33 cellular contexts compared by ENCODE assay signal in the genomic region with DNA sequence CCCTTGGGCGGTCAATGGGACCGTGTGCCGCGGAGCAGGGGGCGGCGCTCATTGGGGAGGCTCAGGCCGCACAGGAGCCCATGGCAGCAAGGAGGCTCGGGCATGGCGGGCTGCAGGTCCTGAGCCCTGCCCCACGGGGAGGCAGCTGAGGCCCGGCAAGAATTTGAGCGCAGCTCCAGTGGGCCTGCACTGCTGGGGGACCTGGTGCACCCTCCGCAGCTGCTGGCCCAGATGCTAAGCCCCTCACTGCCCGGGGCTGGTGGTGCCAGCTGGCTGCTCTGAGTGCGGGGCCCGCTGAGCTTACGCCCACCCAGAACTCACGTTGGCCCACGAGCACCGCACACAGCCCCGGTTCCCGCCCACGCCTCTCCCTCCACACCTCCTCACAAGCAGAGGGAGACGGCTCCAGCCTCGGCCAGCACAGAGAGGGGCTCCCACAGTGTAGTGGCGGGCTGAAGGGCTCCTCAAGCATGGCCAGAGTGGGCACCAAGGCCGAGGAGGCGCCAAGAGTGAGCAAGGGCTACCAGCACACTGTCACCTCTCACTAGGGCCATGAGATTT.
"Had no signal": no experiment of that assay in that cellular context is flagged by ENCODE, and none has a peak within 500 bp of the region (broad histone marks: within the 10 kb centered on the region; RNA-seq: fewer than 3 reads in every experiment).

No MANE protein-coding gene starts in this region.

- H3K27me3 Mint-ChIP-seq: activated B cell treated with CpG ODN at 0.5 μM for 24 hours; activated CD4-positive, alpha-beta memory T cell treated with anti-CD3 and anti-CD28 coated beads for 36 hours; activated CD4-positive, alpha-beta T cell treated with anti-CD3 and anti-CD28 coated beads, Interleukin-2, amount 10 ng/mL, durations not matched to agents 24 days and 14 days; activated CD8-positive, alpha-beta T cell treated with anti-CD3 and anti-CD28 coated beads for 36 hours; activated naive CD8-positive, alpha-beta T cell treated with anti-CD3 and anti-CD28 coated beads for 36 hours; activated T-helper 17 cell treated with anti-CD3 and anti-CD28 coated beads, Interleukin-2, amount 50 U/mL, for 72 hours had no signal

- H3K27ac Mint-ChIP-seq: activated B cell treated with CpG ODN at 0.5 μM for 24 hours; activated CD4-positive, alpha-beta memory T cell treated with anti-CD3 and anti-CD28 coated beads for 36 hours; activated CD4-positive, alpha-beta T cell treated with anti-CD3 and anti-CD28 coated beads, Interleukin-2, amount 10 ng/mL, durations not matched to agents 24 days and 14 days; activated CD8-positive, alpha-beta T cell treated with anti-CD3 and anti-CD28 coated beads for 36 hours; activated naive CD4-positive, alpha-beta T cell treated with anti-CD3 and anti-CD28 coated beads for 36 hours; activated naive CD4-positive, alpha-beta T cell treated with anti-CD3 and anti-CD28 coated beads, Interleukin-2, amount 50 U/mL, for 72 hours; activated naive CD8-positive, alpha-beta T cell treated with anti-CD3 and anti-CD28 coated beads for 36 hours; activated T-cell treated with anti-CD3 and anti-CD28 coated beads, Interleukin-2, amount 50 U/mL, for 72 hours; activated T-helper 1 cell treated with anti-CD3 and anti-CD28 coated beads, Interleukin-12 subunit alpha, Interleukin-12 subunit beta, Interleukin-2, Interleukin-4 antibody, amounts not matched to agents 30 ng/mL and 10 ng/mL and 1 ng/mL, durations not matched to agents 14 hours and 24 hours and 36 hours; activated T-helper 17 cell treated with anti-CD3 and anti-CD28 coated beads, Interleukin-2, amount 50 U/mL, for 72 hours; T-helper 1 cell treated with Interleukin-12 subunit alpha and Interleukin-12 subunit beta and Interleukin-4 antibody, amounts not matched to agents 30 μg/mL and 1 μg/mL, for 36 hours; T-helper 2 cell treated with Interferon-gamma antibody and Interleukin-4, amounts not matched to agents 5 μg/mL and 100 μg/mL, for 36 hours had no signal

- H3K36me3 Mint-ChIP-seq: activated CD4-positive, alpha-beta memory T cell treated with anti-CD3 and anti-CD28 coated beads for 36 hours; activated naive CD4-positive, alpha-beta T cell treated with anti-CD3 and anti-CD28 coated beads, Interleukin-2, amount 50 U/mL, for 72 hours; activated naive CD8-positive, alpha-beta T cell treated with anti-CD3 and anti-CD28 coated beads for 36 hours had no signal

- DNase-seq: activated B cell treated with CpG ODN at 0.5 μM for 24 hours; activated CD4-positive, alpha-beta memory T cell treated with anti-CD3 and anti-CD28 coated beads for 36 hours; activated CD4-positive, alpha-beta T cell treated with anti-CD3 and anti-CD28 coated beads for 4 hours; activated CD4-positive, alpha-beta T cell treated with anti-CD3 and anti-CD28 coated beads, Interleukin-2, amount 10 ng/mL, durations not matched to agents 24 days and 14 days; activated CD4-positive, alpha-beta T cell treated with anti-CD3 and anti-CD28 coated beads, Interleukin-2, amount 50 U/mL, for 1 hour; activated CD4-positive, alpha-beta T cell treated with anti-CD3 and anti-CD28 coated beads, Interleukin-2, amount 50 U/mL, for 4 hours; activated CD4-positive, CD25-positive, alpha-beta regulatory T cell treated with anti-CD3 and anti-CD28 coated beads, Interleukin-2, amount 50 U/mL, for 72 hours; activated CD8-positive, alpha-beta memory T cell treated with anti-CD3 and anti-CD28 coated beads, Interleukin-2, amount 50 U/mL, for 4 hours; activated CD8-positive, alpha-beta T cell treated with anti-CD3 and anti-CD28 coated beads for 36 hours; activated effector memory CD4-positive, alpha-beta T cell treated with anti-CD3 and anti-CD28 coated beads, Interleukin-2, amount 50 U/mL, for 16 hours; activated gamma-delta T cell treated with Interleukin-2 at 50 U/mL for 16 hours; activated naive CD4-positive, alpha-beta T cell; activated naive CD4-positive, alpha-beta T cell treated with anti-CD3 and anti-CD28 coated beads for 36 hours; activated naive CD4-positive, alpha-beta T cell treated with anti-CD3 and anti-CD28 coated beads, Interleukin-2, amount 50 U/mL, for 16 hours; activated naive CD8-positive, alpha-beta T cell treated with anti-CD3 and anti-CD28 coated beads for 36 hours; activated T-cell treated with anti-CD3 and anti-CD28 coated beads for 4 hours; activated T-cell treated with anti-CD3 and anti-CD28 coated beads, Interleukin-2, amount 50 U/mL, for 1 hour; activated T-cell treated with anti-CD3 and anti-CD28 coated beads, Interleukin-2, amount 50 U/mL, for 4 hours; activated T-cell treated with anti-CD3 and anti-CD28 coated beads, Interleukin-2, amount 50 U/mL, for 72 hours; adrenal gland; amniotic stem cell; aorta; body of pancreas; brain microvascular endothelial cell; central memory CD4-positive, alpha-beta T cell; T-helper 1 cell; T-helper 2 cell; T-helper 9 cell had no signal

- ATAC-seq: activated CD8-positive, alpha-beta T cell treated with anti-CD3 and anti-CD28 coated beads for 36 hours; activated naive CD4-positive, alpha-beta T cell treated with anti-CD3 and anti-CD28 coated beads, Interleukin-2, amount 50 U/mL, for 72 hours; activated T-cell treated with anti-CD3 and anti-CD28 coated beads, Interleukin-2, amount 50 U/mL, for 72 hours; activated T-helper 17 cell treated with anti-CD3 and anti-CD28 coated beads, Interleukin-2, amount 50 U/mL, for 72 hours; body of pancreas had no signal

- H3K4me3 Mint-ChIP-seq: activated B cell treated with CpG ODN at 0.5 μM for 24 hours; activated CD4-positive, alpha-beta memory T cell treated with anti-CD3 and anti-CD28 coated beads for 36 hours; activated CD4-positive, alpha-beta T cell treated with anti-CD3 and anti-CD28 coated beads, Interleukin-2, amount 10 ng/mL, durations not matched to agents 24 days and 14 days; activated CD8-positive, alpha-beta T cell treated with anti-CD3 and anti-CD28 coated beads for 36 hours; activated naive CD4-positive, alpha-beta T cell treated with anti-CD3 and anti-CD28 coated beads for 36 hours; activated naive CD8-positive, alpha-beta T cell treated with anti-CD3 and anti-CD28 coated beads for 36 hours; activated T-cell treated with anti-CD3 and anti-CD28 coated beads, Interleukin-2, amount 50 U/mL, for 4 hours; activated T-cell treated with anti-CD3 and anti-CD28 coated beads, Interleukin-2, amount 50 U/mL, for 72 hours; activated T-helper 1 cell treated with anti-CD3 and anti-CD28 coated beads, Interleukin-12 subunit alpha, Interleukin-12 subunit beta, Interleukin-2, Interleukin-4 antibody, amounts not matched to agents 30 ng/mL and 10 ng/mL and 1 ng/mL, durations not matched to agents 14 hours and 24 hours and 36 hours; activated T-helper 17 cell treated with anti-CD3 and anti-CD28 coated beads, Interleukin-2, amount 50 U/mL, for 72 hours; T-helper 1 cell treated with Interleukin-12 subunit alpha and Interleukin-12 subunit beta and Interleukin-4 antibody, amounts not matched to agents 30 μg/mL and 1 μg/mL, for 36 hours; T-helper 2 cell treated with Interferon-gamma antibody and Interleukin-4, amounts not matched to agents 5 μg/mL and 100 μg/mL, for 36 hours had no signal

- H3K4me1 Mint-ChIP-seq: activated B cell treated with CpG ODN at 0.5 μM for 24 hours; activated CD4-positive, alpha-beta T cell treated with anti-CD3 and anti-CD28 coated beads, Interleukin-2, amount 10 ng/mL, durations not matched to agents 24 days and 14 days; activated naive CD8-positive, alpha-beta T cell treated with anti-CD3 and anti-CD28 coated beads for 36 hours; activated T-helper 17 cell treated with anti-CD3 and anti-CD28 coated beads, Interleukin-2, amount 50 U/mL, for 72 hours had no signal

- H3K9me3 Mint-ChIP-seq: activated CD4-positive, alpha-beta T cell treated with anti-CD3 and anti-CD28 coated beads, Interleukin-2, amount 10 ng/mL, durations not matched to agents 24 days and 14 days; activated naive CD4-positive, alpha-beta T cell treated with anti-CD3 and anti-CD28 coated beads, Interleukin-2, amount 50 U/mL, for 72 hours; activated T-helper 1 cell treated with anti-CD3 and anti-CD28 coated beads, Interleukin-12 subunit alpha, Interleukin-12 subunit beta, Interleukin-2, Interleukin-4 antibody, amounts not matched to agents 30 ng/mL and 10 ng/mL and 1 ng/mL, durations not matched to agents 14 hours and 24 hours and 36 hours; T-helper 2 cell treated with Interferon-gamma antibody and Interleukin-4, amounts not matched to agents 5 μg/mL and 100 μg/mL, for 36 hours had no signal
